8 cellular contexts compared by ENCODE assay signal in genomic region chr17:50397919-50398285, GRCh38. TPM values are rescaled to one million over a fixed set of nuclear protein-coding genes. Genes with fewer than 3 reads are reported as not detected.
A peak's percentile ranks its signal among the peaks of the same experiment; 100 is the strongest.
DNase-seq lines count a peak whose midpoint lies in the region; ATAC-seq and TF ChIP-seq lines count a peak whose summit lies in the region.

No MANE protein-coding gene starts in this region.

- no peak for DNase-seq in stimulated activated naive CD8-positive, alpha-beta T cell treated with anti-CD3 and anti-CD28 coated beads, Interleukin-15, Interleukin-2, amounts not matched to agents 100 U/mL and 50 U/mL, for 24 hours
- DNase-seq in activated T-helper 2 cell treated with anti-CD3 and anti-CD28 coated beads, Interferon-gamma antibody, Interleukin-2, Interleukin-4, amounts not matched to agents 10 μg/mL and 5 μg/mL and 100 μg/mL, durations not matched to agents 14 hours and 24 hours and 36 hours (ENCODE audit: low spot score): no peak
- DNase-seq in mesothelial cell of epicardium (ENCODE audit: low spot score in 2 of 2, unreplicated experiment in 2 of 2) (no peak), vagina (ENCODE audit: extremely low spot score in 2 of 2) (no peak), SKM-1 treated with dmso at 0.1 percent for 144 hours (lab: John Stamatoyannopoulos, UW; ENCODE audit: unreplicated experiment) (no peak), NCI-H187 treated with DMSO at 0.1 percent for 48 hours (lab: John Stamatoyannopoulos, UW) (no peak), NCI-H2227 treated with DMSO at 0.1 percent for 48 hours (lab: John Stamatoyannopoulos, UW) (no peak)

- peaks cover 34% of the 10 kb centered on the region for H3K4me1 ChIP-seq in vagina

- H3K4me3 ChIP-seq in vagina: peak overlapping the region; percentile 90 to 94

- TF ChIP-seq POLR2A in vagina (IDR thresholded peaks at IDR 0.05): no peak

- H3K4me1 Mint-ChIP-seq in stimulated activated naive CD8-positive, alpha-beta T cell treated with anti-CD3 and anti-CD28 coated beads, Interleukin-15, Interleukin-2, amounts not matched to agents 100 ng/mL and 50 ng/mL, for 24 hours (ENCODE audit: low read depth): peaks cover 27% of the 10 kb centered on the region
- peaks cover 24% of the 10 kb centered on the region for H3K4me1 Mint-ChIP-seq in activated T-helper 2 cell treated with anti-CD3 and anti-CD28 coated beads, Interferon-gamma antibody, Interleukin-2, Interleukin-4, amounts not matched to agents 10 μg/mL and 5 μg/mL and 100 μg/mL, durations not matched to agents 14 hours and 24 hours and 36 hours (ENCODE audit: low read depth)
- peaks cover 20% of the 10 kb centered on the region for H3K4me1 Mint-ChIP-seq in mesothelial cell of epicardium

- H3K36me3 ChIP-seq in vagina: peaks cover 0 to 22% of the 10 kb centered on the region in 2 donors

- TF ChIP-seq CTCF in mesothelial cell of epicardium (IDR thresholded peaks at IDR 0.05; ENCODE audit: unreplicated experiment) (no peak), vagina (IDR thresholded peaks at IDR 0.05) (no peak)

- H3K9me3 ChIP-seq in vagina: no peaks in the 10 kb centered on the region

- no peak for ATAC-seq in stimulated activated naive CD8-positive, alpha-beta T cell treated with anti-CD3 and anti-CD28 coated beads, Interleukin-15, Interleukin-2, amounts not matched to agents 100 U/mL and 50 U/mL, for 24 hours

- peak overlapping the region; percentile 86 for H3K4me3 Mint-ChIP-seq in stimulated activated naive CD8-positive, alpha-beta T cell treated with anti-CD3 and anti-CD28 coated beads, Interleukin-15, Interleukin-2, amounts not matched to agents 100 ng/mL and 50 ng/mL, for 24 hours
- H3K4me3 Mint-ChIP-seq in activated T-helper 2 cell treated with anti-CD3 and anti-CD28 coated beads, Interferon-gamma antibody, Interleukin-2, Interleukin-4, amounts not matched to agents 10 μg/mL and 5 μg/mL and 100 μg/mL, durations not matched to agents 14 hours and 24 hours and 36 hours (ENCODE audit: low read depth): peak overlapping the region; percentile 99
- peak overlapping the region; percentile 83 for H3K4me3 Mint-ChIP-seq in mesothelial cell of epicardium

- H3K27me3 Mint-ChIP-seq in stimulated activated naive CD8-positive, alpha-beta T cell treated with anti-CD3 and anti-CD28 coated beads, Interleukin-15, Interleukin-2, amounts not matched to agents 100 ng/mL and 50 ng/mL, for 24 hours: no peaks in the 10 kb centered on the region
- no peaks in the 10 kb centered on the region for H3K27me3 Mint-ChIP-seq in activated T-helper 2 cell treated with anti-CD3 and anti-CD28 coated beads, Interferon-gamma antibody, Interleukin-2, Interleukin-4, amounts not matched to agents 10 μg/mL and 5 μg/mL and 100 μg/mL, durations not matched to agents 14 hours and 24 hours and 36 hours (ENCODE audit: low read depth)
- no peaks in the 10 kb centered on the region for H3K27me3 Mint-ChIP-seq in mesothelial cell of epicardium (ENCODE audit: low read depth)

- peaks cover 32% of the 10 kb centered on the region for H3K36me3 Mint-ChIP-seq in stimulated activated naive CD8-positive, alpha-beta T cell treated with anti-CD3 and anti-CD28 coated beads, Interleukin-15, Interleukin-2, amounts not matched to agents 100 ng/mL and 50 ng/mL, for 24 hours (ENCODE audit: low read depth)
- H3K36me3 Mint-ChIP-seq in activated T-helper 2 cell treated with anti-CD3 and anti-CD28 coated beads, Interferon-gamma antibody, Interleukin-2, Interleukin-4, amounts not matched to agents 10 μg/mL and 5 μg/mL and 100 μg/mL, durations not matched to agents 14 hours and 24 hours and 36 hours (ENCODE audit: low read depth): peaks cover 36% of the 10 kb centered on the region
- H3K36me3 Mint-ChIP-seq in mesothelial cell of epicardium: peaks cover 4% of the 10 kb centered on the region

- H3K27me3 ChIP-seq in vagina: no peaks in the 10 kb centered on the region

- no peaks in the 10 kb centered on the region for H3K9me3 Mint-ChIP-seq in stimulated activated naive CD8-positive, alpha-beta T cell treated with anti-CD3 and anti-CD28 coated beads, Interleukin-15, Interleukin-2, amounts not matched to agents 100 ng/mL and 50 ng/mL, for 24 hours
- H3K9me3 Mint-ChIP-seq in activated T-helper 2 cell treated with anti-CD3 and anti-CD28 coated beads, Interferon-gamma antibody, Interleukin-2, Interleukin-4, amounts not matched to agents 10 μg/mL and 5 μg/mL and 100 μg/mL, durations not matched to agents 14 hours and 24 hours and 36 hours: peaks cover 4% of the 10 kb centered on the region
- H3K9me3 Mint-ChIP-seq in mesothelial cell of epicardium: no peaks in the 10 kb centered on the region

- intact Hi-C loops in activated T-helper 2 cell treated with anti-CD3 and anti-CD28 coated beads, Interferon-gamma antibody, Interleukin-2, Interleukin-4, amounts not matched to agents 10 μg/mL and 5 μg/mL and 100 μg/mL, durations not matched to agents 14 hours and 24 hours and 36 hours (cut with micrococcal nuclease): loop anchor here (1.0 to 2.0 kb wide), 3 partner anchors 17 to 198 kb away; partner anchors contain the start of gene ACSF2
- intact Hi-C loops in vagina (cut with DNase I): no loop called here

- H3K27ac ChIP-seq in vagina: peak overlapping the region; percentile 79

- peak overlapping the region; percentile 17 for H3K27ac Mint-ChIP-seq in stimulated activated naive CD8-positive, alpha-beta T cell treated with anti-CD3 and anti-CD28 coated beads, Interleukin-15, Interleukin-2, amounts not matched to agents 100 ng/mL and 50 ng/mL, for 24 hours
- peak overlapping the region; percentile 71 for H3K27ac Mint-ChIP-seq in activated T-helper 2 cell treated with anti-CD3 and anti-CD28 coated beads, Interferon-gamma antibody, Interleukin-2, Interleukin-4, amounts not matched to agents 10 μg/mL and 5 μg/mL and 100 μg/mL, durations not matched to agents 14 hours and 24 hours and 36 hours
- H3K27ac Mint-ChIP-seq in mesothelial cell of epicardium: peak overlapping the region; percentile 78

RNA-seq across cellular contexts. Expression of gene LRRC59, which starts 0.6 kb away (rescaled TPM):
- total RNA-seq in activated T-helper 2 cell treated with anti-CD3 and anti-CD28 coated beads, Interferon-gamma antibody, Interleukin-2, Interleukin-4, amounts not matched to agents 10 μg/mL and 5 μg/mL and 100 μg/mL, durations not matched to agents 14 hours and 24 hours and 36 hours: 118 and 119 TPM in 2 replicates
- total RNA-seq in mesothelial cell of epicardium (60.7 to 65.1 TPM (median 63.5 TPM) in 3 replicates), vagina (49.6 TPM)

RNA-seq across cellular contexts. Expression of gene EME1, which starts 24.9 kb away (rescaled TPM):
- total RNA-seq in activated T-helper 2 cell treated with anti-CD3 and anti-CD28 coated beads, Interferon-gamma antibody, Interleukin-2, Interleukin-4, amounts not matched to agents 10 μg/mL and 5 μg/mL and 100 μg/mL, durations not matched to agents 14 hours and 24 hours and 36 hours: 26.8 and 28.6 TPM in 2 replicates
- total RNA-seq in mesothelial cell of epicardium (7.8 to 11.6 TPM (median 10.3 TPM) in 3 replicates), vagina (2.9 TPM)

RNA-seq across cellular contexts. Expression of gene MRPL27, which starts 24.9 kb away (rescaled TPM):
- total RNA-seq in activated T-helper 2 cell treated with anti-CD3 and anti-CD28 coated beads, Interferon-gamma antibody, Interleukin-2, Interleukin-4, amounts not matched to agents 10 μg/mL and 5 μg/mL and 100 μg/mL, durations not matched to agents 14 hours and 24 hours and 36 hours: 95.2 and 95.6 TPM in 2 replicates
- total RNA-seq in mesothelial cell of epicardium: 55.0 to 57.5 TPM (median 56.0 TPM) in 3 replicates
- 41.7 TPM for total RNA-seq in vagina

RNA-seq across cellular contexts. Expression of gene ACSF2, which starts 28.1 kb away (rescaled TPM):
- total RNA-seq in activated T-helper 2 cell treated with anti-CD3 and anti-CD28 coated beads, Interferon-gamma antibody, Interleukin-2, Interleukin-4, amounts not matched to agents 10 μg/mL and 5 μg/mL and 100 μg/mL, durations not matched to agents 14 hours and 24 hours and 36 hours: 23.5 and 28.2 TPM in 2 replicates
- total RNA-seq in mesothelial cell of epicardium (107 to 113 TPM (median 112 TPM) in 3 replicates), vagina (56.0 TPM)

RNA-seq across cellular contexts. Expression of gene XYLT2, which starts 52.0 kb away (rescaled TPM):
- 134 and 143 TPM in 2 replicates for total RNA-seq in activated T-helper 2 cell treated with anti-CD3 and anti-CD28 coated beads, Interferon-gamma antibody, Interleukin-2, Interleukin-4, amounts not matched to agents 10 μg/mL and 5 μg/mL and 100 μg/mL, durations not matched to agents 14 hours and 24 hours and 36 hours
- 32.3 to 35.3 TPM (median 33.3 TPM) in 3 replicates for total RNA-seq in mesothelial cell of epicardium
- 30.4 TPM for total RNA-seq in vagina

Comparison
In these comparisons a context has a peak if more than half of its experiments do, and no peak if none do; other contexts are left out.
1. H3K27ac Mint-ChIP-seq: peak in every context shown above with its lines; median percentile 78 in mesothelial cell of epicardium; 71 in activated T-helper 2 cell treated with anti-CD3 and anti-CD28 coated beads, Interferon-gamma antibody, Interleukin-2, Interleukin-4, amounts not matched to agents 10 μg/mL and 5 μg/mL and 100 μg/mL, durations not matched to agents 14 hours and 24 hours and 36 hours; 17 in stimulated activated naive CD8-positive, alpha-beta T cell treated with anti-CD3 and anti-CD28 coated beads, Interleukin-15, Interleukin-2, amounts not matched to agents 100 ng/mL and 50 ng/mL, for 24 hours.